29 cellular contexts compared by ENCODE assay signal in the genomic region with DNA sequence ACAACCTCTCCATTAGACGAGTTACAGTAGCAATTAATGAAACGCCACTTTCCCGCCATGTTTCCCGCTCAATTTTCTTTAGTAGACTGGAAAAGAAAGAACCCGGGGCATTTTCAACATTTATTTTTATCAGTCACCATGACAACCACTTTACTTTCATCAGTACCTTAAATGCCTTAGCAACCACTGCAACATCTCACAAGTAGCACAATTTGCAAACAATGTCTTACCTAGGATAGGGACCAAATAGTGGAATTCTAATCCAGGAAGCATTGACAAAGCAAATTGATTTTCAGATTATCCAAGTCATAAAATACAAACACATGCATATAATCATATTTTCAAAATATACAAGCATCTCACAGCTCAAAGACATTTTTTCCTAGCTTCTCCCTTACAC.
"Had no signal": no experiment of that assay in that cellular context is flagged by ENCODE, and none has a peak within 500 bp of the region (broad histone marks: within the 10 kb centered on the region; RNA-seq: fewer than 3 reads in every experiment).

No MANE protein-coding gene starts in this region.

- H3K79me2 ChIP-seq: hepatocyte had no signal

- H2AFZ ChIP-seq: hepatocyte had no signal

- H3K4me1 ChIP-seq: spleen, suprapubic skin, transverse colon had no signal

- H3K27ac ChIP-seq: epithelial cell of prostate, gastrocnemius medialis, hepatocyte, ovary, psoas muscle, skin epidermis, spleen, suprapubic skin, transverse colon had no signal

- DNase-seq: cerebellar nuclear complex; cortex of kidney; effector CD8-positive, alpha-beta T cell; endodermal cell; foreskin fibroblast; gastrocnemius medialis; head of caudate nucleus; kidney; midbrain; naive thymus-derived CD8-positive, alpha-beta T cell; nephron progenitor cell; occipital lobe; ovary; posterior cingulate gyrus; psoas muscle; right cardiac atrium; spleen; stimulated activated CD4-positive, alpha-beta T cell treated with anti-CD3 and anti-CD28 coated beads, Interleukin-4, amount 100 ng/mL, for 4 hours; stimulated activated naive CD4-positive, alpha-beta T cell; stimulated activated naive CD8-positive, alpha-beta T cell treated with anti-CD3 and anti-CD28 coated beads, Interleukin-15, amount 100 ng/mL, for 72 hours; transverse colon had no signal

- H3K27ac Mint-ChIP-seq: endodermal cell; memory B cell; naive thymus-derived CD8-positive, alpha-beta T cell; nephron progenitor cell; stimulated activated naive CD8-positive, alpha-beta T cell treated with anti-CD3 and anti-CD28 coated beads, Interleukin-15, amount 100 ng/mL, for 72 hours had no signal

- H3K9me3 ChIP-seq: gastrocnemius medialis, ovary, psoas muscle, spleen, suprapubic skin, transverse colon had no signal

- H3K36me3 ChIP-seq: ovary, spleen, suprapubic skin, transverse colon had no signal

- H3K9me3 Mint-ChIP-seq: endodermal cell; memory B cell; nephron progenitor cell; stimulated activated naive CD8-positive, alpha-beta T cell treated with anti-CD3 and anti-CD28 coated beads, Interleukin-15, amount 100 ng/mL, for 72 hours had no signal

- H3K4me3 ChIP-seq: gastrocnemius medialis, hepatocyte, lung, ovary, psoas muscle, skin epidermis, spleen, suprapubic skin, transverse colon had no signal

- H3K36me3 Mint-ChIP-seq: memory B cell; naive thymus-derived CD8-positive, alpha-beta T cell had no signal

- ATAC-seq: esophagus mucosa; gastrocnemius medialis; left lobe of liver; naive thymus-derived CD8-positive, alpha-beta T cell; psoas muscle; right cardiac atrium; stimulated activated naive CD8-positive, alpha-beta T cell treated with anti-CD3 and anti-CD28 coated beads, Interleukin-15, amount 100 ng/mL, for 72 hours had no signal

- H3K4me1 Mint-ChIP-seq: memory B cell; naive thymus-derived CD8-positive, alpha-beta T cell; stimulated activated naive CD8-positive, alpha-beta T cell treated with anti-CD3 and anti-CD28 coated beads, Interleukin-15, amount 100 ng/mL, for 72 hours had no signal

- H3K27me3 ChIP-seq: gastrocnemius medialis, hepatocyte, ovary, spleen, suprapubic skin, transverse colon had no signal

- H3K4me2 ChIP-seq: hepatocyte had no signal

- H3K4me3 Mint-ChIP-seq: endodermal cell; memory B cell; naive thymus-derived CD8-positive, alpha-beta T cell; nephron progenitor cell; stimulated activated naive CD8-positive, alpha-beta T cell treated with anti-CD3 and anti-CD28 coated beads, Interleukin-15, amount 100 ng/mL, for 72 hours had no signal
